In genomic region chr13:114122591-114123211, GRCh38 we compare ENCODE assay signal across 21 cellular contexts. TPM values are rescaled to one million over a fixed set of nuclear protein-coding genes. Genes with fewer than 3 reads are reported as not detected.
DNase-seq lines count a peak whose midpoint lies in the region; ATAC-seq, FAIRE-seq and TF ChIP-seq lines count a peak whose summit lies in the region.
"Had no signal": no experiment of that assay in that cellular context is flagged by ENCODE, and none has a peak within 500 bp of the region (broad histone marks: within the 10 kb centered on the region; RNA-seq: fewer than 3 reads in every experiment).

No MANE protein-coding gene starts in this region.

- peak overlapping the region; percentile 52 for H2AK9ac ChIP-seq in IMR-90 (replicated peaks; ENCODE audit: low read depth, low read length, poor library complexity)

- H3K4me1 Mint-ChIP-seq in activated CD4-positive, alpha-beta T cell treated with anti-CD3 and anti-CD28 coated beads, Interleukin-2, amount 10 ng/mL, durations not matched to agents 7 days and 5 days = peaks cover 76% of the 10 kb centered on the region
- H3K4me1 Mint-ChIP-seq in progenitor cell of endocrine pancreas (ENCODE audit: low read depth) = peaks cover 17% of the 10 kb centered on the region

- peaks cover 31% of the 10 kb centered on the region for H3K9me1 ChIP-seq in IMR-90 (ENCODE audit: insufficient read depth, low read length)

- peaks cover 17% of the 10 kb centered on the region for H3K9me3 Mint-ChIP-seq in activated CD4-positive, alpha-beta T cell treated with anti-CD3 and anti-CD28 coated beads, Interleukin-2, amount 10 ng/mL, durations not matched to agents 7 days and 5 days
- no peaks in the 10 kb centered on the region for H3K9me3 Mint-ChIP-seq in progenitor cell of endocrine pancreas (ENCODE audit: low read depth)
- H3K9me3 Mint-ChIP-seq: stimulated activated naive CD8-positive, alpha-beta T cell treated with anti-CD3 and anti-CD28 coated beads, Interleukin-15, Interleukin-2, amounts not matched to agents 100 ng/mL and 50 ng/mL, for 24 hours had no signal

- in situ Hi-C loops in IMR-90 (cut with MboI; ENCODE audit: low sequenced_read_pairs) = no loop called here

- H3K36me3 Mint-ChIP-seq in activated CD4-positive, alpha-beta T cell treated with anti-CD3 and anti-CD28 coated beads, Interleukin-2, amount 10 ng/mL, durations not matched to agents 7 days and 5 days (ENCODE audit: low read depth) = peaks cover 55% of the 10 kb centered on the region
- no peaks in the 10 kb centered on the region for H3K36me3 Mint-ChIP-seq in progenitor cell of endocrine pancreas (ENCODE audit: insufficient read depth)

- no peak overlapping the region for H2BK15ac ChIP-seq in IMR-90 (ENCODE audit: low read depth, low read length)

- peak overlapping the region; percentile 15; the same call in 1 of the 2 replicates for H3K27ac ChIP-seq in IMR-90 (ENCODE audit: insufficient read depth, low read length)
- peak overlapping the region; percentile 75 for H3K27ac ChIP-seq in fibroblast of lung (ENCODE audit: insufficient read depth, low read length)

- H3K14ac ChIP-seq in IMR-90 (replicated peaks; ENCODE audit: low read depth, low read length) = 0 out of 2 replicates have a peak overlapping the region, but pooled peaks have one; percentile 23

- H3K56ac ChIP-seq in IMR-90 (ENCODE audit: extremely low read depth, insufficient read depth, low read length) = no peak overlapping the region

- no peak overlapping the region for H3K18ac ChIP-seq in IMR-90 (ENCODE audit: low read depth, low read length)

- H3K23ac ChIP-seq in IMR-90 (ENCODE audit: low read depth, low read length) = no peak overlapping the region

- H3K4me3 Mint-ChIP-seq in activated CD4-positive, alpha-beta T cell treated with anti-CD3 and anti-CD28 coated beads, Interleukin-2, amount 10 ng/mL, durations not matched to agents 7 days and 5 days = no peak overlapping the region
- no peak overlapping the region for H3K4me3 Mint-ChIP-seq in progenitor cell of endocrine pancreas (ENCODE audit: low read depth)
- H3K4me3 Mint-ChIP-seq: activated T-helper 1 cell treated with anti-CD3 and anti-CD28 coated beads, Interleukin-12 subunit alpha, Interleukin-12 subunit beta, Interleukin-2, Interleukin-4 antibody, amounts not matched to agents 30 ng/mL and 10 ng/mL and 1 ng/mL, durations not matched to agents 14 hours and 24 hours and 36 hours; stimulated activated naive CD8-positive, alpha-beta T cell treated with anti-CD3 and anti-CD28 coated beads, Interleukin-15, Interleukin-2, amounts not matched to agents 100 ng/mL and 50 ng/mL, for 24 hours had no signal

- no peak overlapping the region for H4K5ac ChIP-seq in IMR-90 (ENCODE audit: low read depth, low read length)

- TF ChIP-seq RAD21 in IMR-90 (IDR thresholded peaks at IDR 0.05; ENCODE audit: low read length) = no peak

- no peak for TF ChIP-seq POLR2A in IMR-90 (IDR thresholded peaks at IDR 0.05; ENCODE audit: low read depth, low read length)
- TF ChIP-seq POLR2A in H54 (IDR thresholded peaks at IDR 0.05; ENCODE audit: low read depth, low read length) = no peak

- H3K4me2 ChIP-seq in IMR-90 (ENCODE audit: low read depth, low read length) = no peak overlapping the region
- H3K4me2 ChIP-seq in fibroblast of lung (ENCODE audit: extremely low read depth, insufficient read depth, low read length) = peak overlapping the region; percentile 9
- H3K4me2 ChIP-seq: A549 had no signal

- no peak for DNase-seq in activated CD4-positive, alpha-beta T cell treated with anti-CD3 and anti-CD28 coated beads, Interleukin-2, amount 10 ng/mL, durations not matched to agents 7 days and 5 days
- no peak for DNase-seq in activated CD4-positive, alpha-beta T cell treated with anti-CD3 and anti-CD28 coated beads, Interleukin-2, amount 50 U/mL, for 1 hour
- DNase-seq in IMR-90 = no peak
- no peak for DNase-seq in fibroblast of lung (ENCODE audit: low read depth in 2 of 2)
- DNase-seq in progenitor cell of endocrine pancreas (ENCODE audit: low spot score, unreplicated experiment) = no peak
- no peak for DNase-seq in H54 (ENCODE audit: insufficient read length, low spot score)
- no peak for DNase-seq in GF-D8 (lab: John Stamatoyannopoulos, UW)
- DNase-seq: cortex of kidney, KG1, NCI-H1930, NCI-H524 treated with DMSO at 0.1 percent for 48 hours, Peyer's patch had no signal

- POLR2A ChIA-PET in activated CD4-positive, alpha-beta T cell treated with anti-CD3 and anti-CD28 coated beads, Interleukin-2, amount 10 ng/mL, durations not matched to agents 7 days and 5 days (lab: Charles Lee) = no interaction called here
- POLR2A ChIA-PET in IMR-90 (lab: Charles Lee; ENCODE audit: unreplicated experiment) = no interaction called here

- peaks cover 30% of the 10 kb centered on the region for H3K4me1 ChIP-seq in IMR-90 (ENCODE audit: control insufficient read depth, insufficient read depth, low read length)
- peaks cover 37% of the 10 kb centered on the region for H3K4me1 ChIP-seq in fibroblast of lung (ENCODE audit: control insufficient read depth, extremely low read depth, insufficient read depth, low read length)

- peaks cover 2% of the 10 kb centered on the region; the same call in 1 of the 2 replicates for H3K36me3 ChIP-seq in IMR-90 (ENCODE audit: control insufficient read depth, insufficient read depth, low read length)
- H3K36me3 ChIP-seq in fibroblast of lung (ENCODE audit: control insufficient read depth, insufficient read depth, low read length) = peaks cover 4% of the 10 kb centered on the region
- H3K36me3 ChIP-seq: Peyer's patch had no signal

- CTCF ChIA-PET in activated CD4-positive, alpha-beta T cell treated with anti-CD3 and anti-CD28 coated beads, Interleukin-2, amount 10 ng/mL, durations not matched to agents 7 days and 5 days (lab: Charles Lee) = interaction anchor here (1.0 kb wide), 1 partner anchor 25 kb away, joined by 3 read pairs; no protein-coding TSS in a partner anchor
- CTCF ChIA-PET in IMR-90 (lab: Yijun Ruan, JAX) = no interaction called here

- H2BK5ac ChIP-seq in IMR-90 (ENCODE audit: low read depth, low read length, poor library complexity, severe bottlenecking) = peak overlapping the region; percentile 35

- ATAC-seq in IMR-90 (ENCODE audit: low read depth) = no peak
- ATAC-seq in activated CD4-positive, CD25-positive, alpha-beta regulatory T cell treated with anti-CD3 and anti-CD28 coated beads, Interleukin-2, amount 50 U/mL, for 24 hours = no peak
- ATAC-seq: A549, left lobe of liver had no signal

- peaks cover 7 to 40% of the 10 kb centered on the region in 2 experiments; a peak in 3 of 4 replicates for H3K79me1 ChIP-seq in IMR-90 (ENCODE audit: low read depth in 1 of 2, low read length in 2 of 2)

- TF ChIP-seq CTCF in IMR-90 (conservative IDR thresholded peaks at IDR 0.05; ENCODE audit: low read depth, low read length) (no peak), fibroblast of lung (conservative IDR thresholded peaks at IDR 0.05 in 1 of 2, IDR thresholded peaks at IDR 0.05 in 1 of 2; ENCODE audit: low read depth in 1 of 2, low read length in 2 of 2) (no peak), progenitor cell of endocrine pancreas (IDR thresholded peaks at IDR 0.05; ENCODE audit: unreplicated experiment) (no peak)

- H2AK5ac ChIP-seq in IMR-90 (ENCODE audit: low read depth, low read length) = peak overlapping the region; percentile 31

- H3K27me3 ChIP-seq in IMR-90 (ENCODE audit: control insufficient read depth, insufficient read depth, low read length) = no peaks in the 10 kb centered on the region
- no peaks in the 10 kb centered on the region for H3K27me3 ChIP-seq in fibroblast of lung (ENCODE audit: control insufficient read depth, insufficient read depth, low read length)
- H3K27me3 ChIP-seq: Peyer's patch had no signal

- dilution Hi-C loops in IMR-90 (cut with HindIII; ENCODE audit: low sequenced_read_pairs, unreplicated experiment) = no loop called here

- peaks cover 75% of the 10 kb centered on the region for H3K79me2 ChIP-seq in fibroblast of lung (ENCODE audit: control insufficient read depth, insufficient read depth, low read length)

- H3K4me3 ChIP-seq in IMR-90 (ENCODE audit: insufficient read depth, low read depth, low read length) = no peak overlapping the region
- H3K4me3 ChIP-seq in fibroblast of lung (replicated peaks in 1 of 4; ENCODE audit: control extremely low read depth in 1 of 4, insufficient read depth in 1 of 4, low read depth in 3 of 4, low read length in 4 of 4) = no peak overlapping the region
- H3K4me3 ChIP-seq: A549, Peyer's patch, skin epidermis had no signal

- H2BK120ac ChIP-seq in IMR-90 (ENCODE audit: low read depth, low read length) = 0 out of 2 replicates have a peak overlapping the region, but pooled peaks have one; percentile 14

- FAIRE-seq in H54 (lab: Jason Lieb, UNC) = no peak
- FAIRE-seq: A549 had no signal

- no peak overlapping the region for H3K9ac ChIP-seq in IMR-90 (ENCODE audit: low read depth, low read length)
- no peak overlapping the region for H3K9ac ChIP-seq in fibroblast of lung (ENCODE audit: insufficient read depth, low read length)

- H2BK20ac ChIP-seq in IMR-90 (ENCODE audit: low read depth, low read length) = no peak overlapping the region

- H4K20me1 ChIP-seq in IMR-90 (ENCODE audit: insufficient read depth, low read length) = peaks cover 39% of the 10 kb centered on the region
- H4K20me1 ChIP-seq in fibroblast of lung (ENCODE audit: control insufficient read depth, extremely low read depth, insufficient read depth, low read length) = no peaks in the 10 kb centered on the region

- no peak overlapping the region for H2AFZ ChIP-seq in IMR-90 (replicated peaks; ENCODE audit: low read length, poor library complexity)
- no peak overlapping the region for H2AFZ ChIP-seq in fibroblast of lung (ENCODE audit: low read length)

- H3K4ac ChIP-seq in IMR-90 (ENCODE audit: low read depth, low read length) = peak overlapping the region; percentile 39; the same call in 1 of the 2 replicates

- H3K27me3 Mint-ChIP-seq in activated CD4-positive, alpha-beta T cell treated with anti-CD3 and anti-CD28 coated beads, Interleukin-2, amount 10 ng/mL, durations not matched to agents 7 days and 5 days = no peaks in the 10 kb centered on the region
- H3K27me3 Mint-ChIP-seq in progenitor cell of endocrine pancreas = peaks cover 10% of the 10 kb centered on the region
- H3K27me3 Mint-ChIP-seq: stimulated activated naive CD8-positive, alpha-beta T cell treated with anti-CD3 and anti-CD28 coated beads, Interleukin-15, Interleukin-2, amounts not matched to agents 100 ng/mL and 50 ng/mL, for 24 hours had no signal

- no TSS peak for BruUV-seq in IMR-90 (replicated peaks; lab: Mats Ljungman, UMichigan)

- WGBS in IMR-90 (ENCODE audit: extremely low coverage in 2 of 2, insufficient read length in 1 of 2), 2 experiments = 95% methylated on average over 10 of the region's 26 CpGs; no CpG with 5 or more reads in 1 of the 2 experiments

- no peaks in the 10 kb centered on the region for H3K9me3 ChIP-seq in IMR-90 (ENCODE audit: control insufficient read depth, insufficient read depth, low read length)
- no peaks in the 10 kb centered on the region for H3K9me3 ChIP-seq in fibroblast of lung (ENCODE audit: control insufficient read depth, insufficient read depth, low read depth, low read length)
- H3K9me3 ChIP-seq: A549, Peyer's patch had no signal

- peak overlapping the region; percentile 68 for H3K27ac Mint-ChIP-seq in activated CD4-positive, alpha-beta T cell treated with anti-CD3 and anti-CD28 coated beads, Interleukin-2, amount 10 ng/mL, durations not matched to agents 7 days and 5 days
- H3K27ac Mint-ChIP-seq in progenitor cell of endocrine pancreas = peak overlapping the region; percentile 29
- H3K27ac Mint-ChIP-seq: activated T-helper 1 cell treated with anti-CD3 and anti-CD28 coated beads, Interleukin-12 subunit alpha, Interleukin-12 subunit beta, Interleukin-2, Interleukin-4 antibody, amounts not matched to agents 30 ng/mL and 10 ng/mL and 1 ng/mL, durations not matched to agents 14 hours and 24 hours and 36 hours had no signal

- peak overlapping the region in 1 of 2 experiments; percentile 5; a peak in 1 of 4 replicates for H4K8ac ChIP-seq in IMR-90 (ENCODE audit: low read depth in 2 of 2, low read length in 2 of 2)

- no peak overlapping the region for H4K91ac ChIP-seq in IMR-90 (ENCODE audit: insufficient read depth, low read depth, low read length)

- intact Hi-C loops in IMR-90 (cut with micrococcal nuclease) = no loop called here

RNA-seq across cellular contexts. Expression of gene RASA3, which starts 9.7 kb away (rescaled TPM):
- 100 to 1,000 TPM; 114 to 115 TPM for total RNA-seq in activated CD4-positive, alpha-beta T cell treated with anti-CD3 and anti-CD28 coated beads, Interleukin-2, amount 10 ng/mL, durations not matched to agents 7 days and 5 days
- total RNA-seq in IMR-90 (2012; rRNA removed) (21.0 and 22.8 TPM in 2 replicates), fibroblast of lung (21.6 and 26.6 TPM in 2 replicates), progenitor cell of endocrine pancreas (6.3 and 7.6 TPM in 2 replicates)
- polyA plus RNA-seq in IMR-90 (2012; rRNA removed) (31.0 and 31.4 TPM in 2 replicates), fibroblast of lung (31.1 and 34.1 TPM in 2 replicates)
- polyA plus RNA-seq in IMR-90 (2012; cell fraction: cytosol; rRNA removed) = 22.9 and 29.5 TPM in 2 replicates
- polyA plus RNA-seq in IMR-90 (2012; cell fraction: nucleus; rRNA removed; ENCODE audit: low replicate concordance) = 48.4 and 48.8 TPM in 2 replicates
- polyA plus RNA-seq in fibroblast of lung (2012) = 32.0 and 32.4 TPM in 2 replicates
- 20.1 and 29.0 TPM in 2 replicates for polyA minus RNA-seq in fibroblast of lung (ENCODE audit: low replicate concordance)

RNA-seq across cellular contexts. Expression of gene CFAP97D2, which starts 56.4 kb away (rescaled TPM):
- total RNA-seq in activated CD4-positive, alpha-beta T cell treated with anti-CD3 and anti-CD28 coated beads, Interleukin-2, amount 10 ng/mL, durations not matched to agents 7 days and 5 days = not detected
- total RNA-seq in IMR-90 (2012; rRNA removed) (not detected in 2 replicates), fibroblast of lung (not detected in 2 replicates), progenitor cell of endocrine pancreas (not detected in 2 replicates)
- polyA plus RNA-seq in IMR-90 (2012; rRNA removed) (not detected in 2 replicates), fibroblast of lung (not detected in 2 replicates)
- not detected in 2 replicates for polyA plus RNA-seq in IMR-90 (2012; cell fraction: cytosol; rRNA removed)
- polyA plus RNA-seq in IMR-90 (2012; cell fraction: nucleus; rRNA removed; ENCODE audit: low replicate concordance) = not detected in 2 replicates
- not detected in 2 replicates for polyA plus RNA-seq in fibroblast of lung (2012)
- not detected in 2 replicates for polyA minus RNA-seq in fibroblast of lung (ENCODE audit: low replicate concordance)
- total RNA-seq: activated T-helper 1 cell treated with anti-CD3 and anti-CD28 coated beads, Interleukin-12 subunit alpha, Interleukin-12 subunit beta, Interleukin-2, Interleukin-4 antibody, amounts not matched to agents 30 ng/mL and 10 ng/mL and 1 ng/mL, durations not matched to agents 14 hours and 24 hours and 36 hours; aorta; esophagus mucosa; left lobe of liver; Peyer's patch had no signal
- polyA plus RNA-seq: A549, aorta, neural cell had no signal
